Comparison of ENCODE assay signal across 1 cellular context in genomic region chr5:177438468-177438867, GRCh38.
TF ChIP-seq lines count a peak whose summit lies in the region.

No MANE protein-coding gene starts in this region.

TF ChIP-seq in H1, 55 proteins besides CTCF, POLR2A, EP300 and RAD21:
- TF ChIP-seq POLR2AphosphoS5 (IDR thresholded peaks at IDR 0.05; ENCODE audit: low read depth, low read length) (0 out of 2 replicates have a peak, but pooled peaks have one; percentile 47), CEBPB (IDR thresholded peaks at IDR 0.05; ENCODE audit: low read depth, low read length) (no peak)
